Comparison of ENCODE assay signal across 4 cellular contexts in genomic region chr1:236419502-236419901, GRCh38.
A peak's percentile ranks its signal among the peaks of the same experiment; 100 is the strongest.
TF ChIP-seq lines count a peak whose summit lies in the region.

No MANE protein-coding gene starts in this region.

TF ChIP-seq in SK-N-SH, 30 proteins besides CTCF, POLR2A, EP300 and RAD21 (continued from another document):
- peak; percentile 32; the same call in 1 of the 2 replicates for TF ChIP-seq RCOR1 (IDR thresholded peaks at IDR 0.05; ENCODE audit: low read length)

TF ChIP-seq in SK-N-SH treated with all-trans-retinoic acid at 6 μM for 48 hours, 23 proteins besides CTCF, POLR2A, EP300 and RAD21:
- TF ChIP-seq TSHZ2 (CRISPR knock-in tag; IDR thresholded peaks at IDR 0.05) (no peak), GLIS3 (CRISPR knock-in tag; IDR thresholded peaks at IDR 0.05) (no peak), ZC3H10 (CRISPR knock-in tag; IDR thresholded peaks at IDR 0.05) (no peak), BACH2 (CRISPR knock-in tag; IDR thresholded peaks at IDR 0.05; ENCODE audit: borderline replicate concordance) (no peak), ARNTL (CRISPR knock-in tag; IDR thresholded peaks at IDR 0.05; ENCODE audit: borderline replicate concordance, low read depth) (no peak), ZFP30 (CRISPR knock-in tag; IDR thresholded peaks at IDR 0.05) (no peak), CSRNP3 (CRISPR knock-in tag; IDR thresholded peaks at IDR 0.05) (no peak), ESRRG (CRISPR knock-in tag; IDR thresholded peaks at IDR 0.05) (no peak), ZNF8 (CRISPR knock-in tag; IDR thresholded peaks at IDR 0.05) (no peak), PATZ1 (CRISPR knock-in tag; IDR thresholded peaks at IDR 0.05; ENCODE audit: borderline replicate concordance) (no peak)

TF ChIP-seq in HEK293T, 16 proteins besides CTCF, POLR2A, EP300 and RAD21 (continued from another document):
- peak; percentile 66; the same call in 1 of the 2 replicates for TF ChIP-seq PKNOX1 (IDR thresholded peaks at IDR 0.05)

TF ChIP-seq in K562, 482 proteins besides CTCF, POLR2A, EP300 and RAD21 (continued from another document):
- peak; percentile 37; the same call in 1 of the 2 replicates for TF ChIP-seq PKNOX1 (IDR thresholded peaks at IDR 0.05)
